10 cellular contexts compared by ENCODE assay signal in the genomic region with DNA sequence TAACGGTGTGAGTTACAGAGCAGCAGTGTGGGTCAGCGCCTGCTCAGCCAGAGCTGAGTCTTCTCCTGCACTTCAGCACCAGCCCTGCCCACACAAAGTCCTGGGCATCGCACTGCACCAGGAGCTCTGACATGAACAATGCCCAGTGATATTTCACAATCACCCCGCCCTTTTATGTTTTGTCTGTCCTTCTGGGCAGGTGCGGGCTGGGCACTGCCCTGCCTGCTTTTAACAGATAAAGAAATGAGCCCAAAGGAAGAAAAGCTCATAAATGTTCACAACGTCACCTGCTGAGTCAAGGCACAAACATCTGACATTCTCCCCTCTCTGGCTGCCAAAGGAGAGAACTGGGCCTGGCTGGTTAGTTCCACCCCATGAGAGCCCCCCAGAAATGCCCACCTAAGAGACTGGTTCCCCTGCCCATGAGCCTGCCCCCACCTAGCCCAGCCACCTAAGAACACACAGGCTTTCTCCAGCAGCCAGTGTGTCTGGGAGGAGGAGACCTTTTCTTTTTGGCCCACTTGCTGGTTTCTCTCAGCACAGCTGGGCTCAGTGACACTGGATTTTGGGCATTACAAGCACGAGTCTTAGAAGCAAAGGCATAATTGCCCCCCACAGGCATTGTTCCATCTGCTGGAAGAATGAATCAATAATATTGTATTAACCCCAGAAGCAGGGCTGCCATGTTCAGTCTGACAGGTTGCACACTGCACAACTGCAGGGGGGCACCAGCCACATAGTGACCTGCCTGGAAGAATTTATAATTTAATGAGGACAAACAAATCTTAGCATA. TPM values are rescaled to one million over a fixed set of nuclear protein-coding genes. Genes with fewer than 3 reads are reported as not detected.
A peak's percentile ranks its signal among the peaks of the same experiment; 100 is the strongest.
DNase-seq lines count a peak whose midpoint lies in the region; ATAC-seq and TF ChIP-seq lines count a peak whose summit lies in the region.
"Had no signal": no experiment of that assay in that cellular context is flagged by ENCODE, and none has a peak within 500 bp of the region (broad histone marks: within the 10 kb centered on the region; RNA-seq: fewer than 3 reads in every experiment).

No MANE protein-coding gene starts in this region.

- no peak for ATAC-seq in gastrocnemius medialis
- ATAC-seq: naive thymus-derived CD4-positive, alpha-beta T cell had no signal

- no peaks in the 10 kb centered on the region for H3K27me3 ChIP-seq in gastrocnemius medialis

- H3K4me3 Mint-ChIP-seq in nephron progenitor cell, result no peak overlapping the region

- peaks cover 6% of the 10 kb centered on the region for H3K36me3 Mint-ChIP-seq in nephron progenitor cell (ENCODE audit: low read depth)

- H3K36me3 ChIP-seq in gastrocnemius medialis, result no peaks in the 10 kb centered on the region

- in situ Hi-C loops in gastrocnemius medialis (cut with MboI; ENCODE audit: low sequenced_read_pairs in 4 of 4), result no loop called here

- H3K4me1 Mint-ChIP-seq in nephron progenitor cell, result peaks cover 31% of the 10 kb centered on the region

- intact Hi-C loops in gastrocnemius medialis (cut with DNase I; ENCODE audit: low total_unique reads), result no loop called here

- peak overlapping the region; percentile 51 to 70 (median 56) for H3K27ac ChIP-seq in gastrocnemius medialis

- H3K27me3 Mint-ChIP-seq in nephron progenitor cell (ENCODE audit: low read depth, poor library complexity), result no peaks in the 10 kb centered on the region

- no peaks in the 10 kb centered on the region for H3K9me3 ChIP-seq in gastrocnemius medialis

- peaks cover 25% of the 10 kb centered on the region for H3K9me3 Mint-ChIP-seq in nephron progenitor cell

- TF ChIP-seq POLR2A in gastrocnemius medialis (IDR thresholded peaks at IDR 0.05), result no peak

- TF ChIP-seq CTCF in fibroblast of villous mesenchyme (IDR thresholded peaks at IDR 0.05; ENCODE audit: insufficient read depth, low read depth, low read length) (no peak), gastrocnemius medialis (IDR thresholded peaks at IDR 0.05 in 4 of 5, conservative IDR thresholded peaks at IDR 0.05 in 1 of 5) (no peak), nephron progenitor cell (IDR thresholded peaks at IDR 0.05) (no peak)

- H3K4me3 ChIP-seq in fibroblast of villous mesenchyme (ENCODE audit: low read depth, low read length) (no peak overlapping the region), gastrocnemius medialis (peak overlapping the region in 1 of 4 donors; percentile 28)

- H3K4me1 ChIP-seq in gastrocnemius medialis, result peaks cover 7 to 14% of the 10 kb centered on the region in 2 donors

- H3K27ac Mint-ChIP-seq in nephron progenitor cell, result no peak overlapping the region

- DNase-seq in HCEC 1CT (peak; percentile 69), SW480 (ENCODE audit: low spot score) (peak; percentile 97), fibroblast of villous mesenchyme (ENCODE audit: low read depth) (peak; percentile 57), gastrocnemius medialis (peak in 1 of 2 donors; percentile 11), NOMO-1 treated with dmso at 0.1 percent for 144 hours (lab: John Stamatoyannopoulos, UW; ENCODE audit: unreplicated experiment) (no peak), nephron progenitor cell (no peak), NCI-H1092 treated with DMSO at 0.1 percent for 48 hours (lab: John Stamatoyannopoulos, UW) (no peak), T-helper 9 cell (no peak)
- DNase-seq: naive thymus-derived CD4-positive, alpha-beta T cell; stimulated activated naive CD4-positive, alpha-beta T cell had no signal

RNA-seq across cellular contexts. Expression of a gene that starts 22.3 kb away (rescaled TPM):
- total RNA-seq in fibroblast of villous mesenchyme (not detected in 2 replicates), gastrocnemius medialis (not detected)
- total RNA-seq: naive thymus-derived CD4-positive, alpha-beta T cell had no signal

RNA-seq across cellular contexts. Expression of a gene that starts 47.7 kb away (rescaled TPM):
- total RNA-seq in fibroblast of villous mesenchyme (not detected in 2 replicates), gastrocnemius medialis (not detected)
- total RNA-seq: naive thymus-derived CD4-positive, alpha-beta T cell had no signal

Comparison
In these comparisons a context has a peak if more than half of its experiments do, and no peak if none do; other contexts are left out.
1. DNase-seq: peak in HCEC 1CT (single experiment), SW480 (single experiment) and fibroblast of villous mesenchyme (single experiment); none in NOMO-1 treated with dmso at 0.1 percent for 144 hours (single experiment), nephron progenitor cell (single experiment), NCI-H1092 treated with DMSO at 0.1 percent for 48 hours (single experiment) and T-helper 9 cell (single experiment).